9 cellular contexts compared by ENCODE assay signal in the genomic region with DNA sequence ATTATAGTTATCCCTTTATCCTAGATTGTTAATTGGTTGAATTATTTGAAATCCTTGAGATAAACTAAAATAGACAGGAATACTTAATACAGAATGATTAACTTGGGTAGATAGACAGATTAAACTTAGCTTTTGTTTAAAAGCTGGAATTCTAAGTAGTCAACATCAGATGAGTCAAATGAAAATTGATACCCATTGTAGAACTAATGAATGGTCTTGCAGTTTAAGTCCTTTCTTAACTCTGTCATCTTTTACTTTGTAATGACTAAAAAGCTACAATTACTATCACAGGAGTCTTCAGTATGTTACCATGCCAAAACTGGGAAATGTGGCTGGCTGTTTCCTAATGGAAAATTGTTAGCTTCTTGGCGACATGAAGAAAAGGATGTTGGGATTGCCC. TPM values are rescaled to one million over a fixed set of nuclear protein-coding genes. Genes with fewer than 3 reads are reported as not detected.
DNase-seq lines count a peak whose midpoint lies in the region; TF ChIP-seq lines count a peak whose summit lies in the region.
"Had no signal": no experiment of that assay in that cellular context is flagged by ENCODE, and none has a peak within 500 bp of the region (broad histone marks: within the 10 kb centered on the region; RNA-seq: fewer than 3 reads in every experiment).

No MANE protein-coding gene starts in this region.

- TF ChIP-seq EP300 in tibial nerve (IDR thresholded peaks at IDR 0.05): no peak

- H3K18ac ChIP-seq in mesenchymal stem cell (ENCODE audit: low read depth in 1 of 2, low read length in 2 of 2): no peak overlapping the region

- H4K8ac ChIP-seq in mesenchymal stem cell (ENCODE audit: low read length): no peak overlapping the region

- no CpG with 5 or more reads among the region's 1 CpG for WGBS in mesenchymal stem cell
- 24 to 27% methylated on average over 1 of the region's 1 CpG for WGBS in tibial nerve, 2 donors

- peak overlapping the region; percentile 98 for H3K9ac ChIP-seq in mesenchymal stem cell (ENCODE audit: low read length)

- H2BK120ac ChIP-seq in mesenchymal stem cell (ENCODE audit: low read depth, low read length): no peak overlapping the region

- H3K27me3 ChIP-seq in mesenchymal stem cell (ENCODE audit: control insufficient read depth in 1 of 2, insufficient read depth in 1 of 2, low read length in 2 of 2) (no peaks in the 10 kb centered on the region), tibial nerve (no peaks in the 10 kb centered on the region)
- H3K27me3 ChIP-seq: BE2C had no signal

- no peaks in the 10 kb centered on the region for H3K27me3 Mint-ChIP-seq in activated naive CD4-positive, alpha-beta T cell treated with anti-CD3 and anti-CD28 coated beads for 36 hours (ENCODE audit: low read depth)
- no peaks in the 10 kb centered on the region for H3K27me3 Mint-ChIP-seq in activated T-helper 2 cell treated with anti-CD3 and anti-CD28 coated beads, Interferon-gamma antibody, Interleukin-2, Interleukin-4, amounts not matched to agents 10 μg/mL and 5 μg/mL and 100 μg/mL, durations not matched to agents 14 hours and 24 hours and 36 hours (ENCODE audit: low read depth)

- peaks cover 23% of the 10 kb centered on the region for H3K4me1 Mint-ChIP-seq in activated naive CD4-positive, alpha-beta T cell treated with anti-CD3 and anti-CD28 coated beads for 36 hours (ENCODE audit: low read depth)
- peaks cover 36% of the 10 kb centered on the region for H3K4me1 Mint-ChIP-seq in activated T-helper 2 cell treated with anti-CD3 and anti-CD28 coated beads, Interferon-gamma antibody, Interleukin-2, Interleukin-4, amounts not matched to agents 10 μg/mL and 5 μg/mL and 100 μg/mL, durations not matched to agents 14 hours and 24 hours and 36 hours (ENCODE audit: low read depth)

- no peak overlapping the region for H3K14ac ChIP-seq in mesenchymal stem cell (ENCODE audit: low read length in 2 of 2)

- no peak overlapping the region for H4K91ac ChIP-seq in mesenchymal stem cell (ENCODE audit: low read length)

- H3K36me3 ChIP-seq in mesenchymal stem cell (ENCODE audit: control insufficient read depth in 1 of 2, insufficient read depth in 2 of 2, low read depth in 1 of 2, low read length in 2 of 2) (no peaks in the 10 kb centered on the region), tibial nerve (no peaks in the 10 kb centered on the region)
- H3K36me3 ChIP-seq: BE2C had no signal

- H2BK12ac ChIP-seq in mesenchymal stem cell (ENCODE audit: low read length in 2 of 2): no peak overlapping the region

- H2BK5ac ChIP-seq in mesenchymal stem cell (ENCODE audit: low read depth, low read length, poor library complexity, severe bottlenecking): no peak overlapping the region

- no peak overlapping the region for H3K27ac ChIP-seq in mesenchymal stem cell (ENCODE audit: low read length, poor library complexity, severe bottlenecking)
- peak overlapping the region; percentile 70 to 95 (median 88) for H3K27ac ChIP-seq in tibial nerve

- no peak overlapping the region for H3K4me2 ChIP-seq in mesenchymal stem cell (ENCODE audit: low read length, poor library complexity, severe bottlenecking)

- CTCF ChIA-PET in activated naive CD4-positive, alpha-beta T cell treated with anti-CD3 and anti-CD28 coated beads for 36 hours (lab: Charles Lee): interaction anchor here (1.9 kb wide), 1 partner anchor 24 kb away, joined by 8 read pairs; no protein-coding TSS in a partner anchor

- no peak for DNase-seq in activated naive CD4-positive, alpha-beta T cell treated with anti-CD3 and anti-CD28 coated beads for 36 hours
- DNase-seq in activated naive CD4-positive, alpha-beta T cell treated with anti-CD3 and anti-CD28 coated beads, Interleukin-2, amount 50 U/mL, for 16 hours: no peak
- no peak for DNase-seq in activated T-helper 2 cell treated with anti-CD3 and anti-CD28 coated beads, Interferon-gamma antibody, Interleukin-2, Interleukin-4, amounts not matched to agents 10 μg/mL and 5 μg/mL and 100 μg/mL, durations not matched to agents 14 hours and 24 hours and 36 hours (ENCODE audit: low spot score)
- peak; percentile 17 for DNase-seq in mesenchymal stem cell
- no peak for DNase-seq in tibial nerve (ENCODE audit: low spot score in 2 of 2)
- DNase-seq in stimulated activated naive CD4-positive, alpha-beta T cell treated with Interleukin-2 at 50 U/mL for 16 hours (lab: John Stamatoyannopoulos, UW): no peak
- no peak for DNase-seq in nucleus accumbens (lab: John Stamatoyannopoulos, UW)
- no peak for DNase-seq in NCI-H226
- DNase-seq: BE2C had no signal

- H2AFZ ChIP-seq in mesenchymal stem cell (ENCODE audit: low read depth, low read length): no peak overlapping the region

- no peak overlapping the region for H3K23ac ChIP-seq in mesenchymal stem cell (ENCODE audit: low read length in 2 of 2)

- no peak overlapping the region for H2BK15ac ChIP-seq in mesenchymal stem cell (ENCODE audit: low read depth, poor library complexity, severe bottlenecking)

- H3K79me1 ChIP-seq in mesenchymal stem cell (replicated peaks; ENCODE audit: low read length, poor library complexity, severe bottlenecking): no peaks in the 10 kb centered on the region

- H3K27ac Mint-ChIP-seq in activated naive CD4-positive, alpha-beta T cell treated with anti-CD3 and anti-CD28 coated beads for 36 hours: peak overlapping the region; percentile 86
- H3K27ac Mint-ChIP-seq in activated T-helper 2 cell treated with anti-CD3 and anti-CD28 coated beads, Interferon-gamma antibody, Interleukin-2, Interleukin-4, amounts not matched to agents 10 μg/mL and 5 μg/mL and 100 μg/mL, durations not matched to agents 14 hours and 24 hours and 36 hours: peak overlapping the region; percentile 97

- TF ChIP-seq CTCF in tibial nerve (IDR thresholded peaks at IDR 0.05): no peak

- H3K9me3 ChIP-seq in mesenchymal stem cell (ENCODE audit: control insufficient read depth, low read length): no peaks in the 10 kb centered on the region
- H3K9me3 ChIP-seq in tibial nerve: no peaks in the 10 kb centered on the region
- H3K9me3 ChIP-seq: BE2C had no signal

- H3K4me3 ChIP-seq in mesenchymal stem cell (ENCODE audit: insufficient read depth in 1 of 2, low read depth in 1 of 2, low read length in 2 of 2): peak overlapping the region in 1 of 2 experiments; percentile 87
- no peak overlapping the region for H3K4me3 ChIP-seq in tibial nerve

- intact Hi-C loops in activated naive CD4-positive, alpha-beta T cell treated with anti-CD3 and anti-CD28 coated beads for 36 hours (cut with micrococcal nuclease): loop anchor here (5.0 kb wide), 4 partner anchors 36 to 1956 kb away; partner anchors contain the start of genes ABHD17B, C9orf85, CARNMT1 and NMRK1
- intact Hi-C loops in activated T-helper 2 cell treated with anti-CD3 and anti-CD28 coated beads, Interferon-gamma antibody, Interleukin-2, Interleukin-4, amounts not matched to agents 10 μg/mL and 5 μg/mL and 100 μg/mL, durations not matched to agents 14 hours and 24 hours and 36 hours (cut with micrococcal nuclease): loop anchor here (5.0 to 10.0 kb wide), 2 partner anchors 769 to 1893 kb away; partner anchors contain the start of gene CARNMT1

- H3K4ac ChIP-seq in mesenchymal stem cell (ENCODE audit: low read depth in 1 of 2, low read length in 2 of 2): no peak overlapping the region

- H3K36me3 Mint-ChIP-seq in activated naive CD4-positive, alpha-beta T cell treated with anti-CD3 and anti-CD28 coated beads for 36 hours (ENCODE audit: low read depth): no peaks in the 10 kb centered on the region
- no peaks in the 10 kb centered on the region for H3K36me3 Mint-ChIP-seq in activated T-helper 2 cell treated with anti-CD3 and anti-CD28 coated beads, Interferon-gamma antibody, Interleukin-2, Interleukin-4, amounts not matched to agents 10 μg/mL and 5 μg/mL and 100 μg/mL, durations not matched to agents 14 hours and 24 hours and 36 hours (ENCODE audit: low read depth)

- no peak for TF ChIP-seq POLR2A in tibial nerve (IDR thresholded peaks at IDR 0.05)

- H3K9me3 Mint-ChIP-seq in activated naive CD4-positive, alpha-beta T cell treated with anti-CD3 and anti-CD28 coated beads for 36 hours: no peaks in the 10 kb centered on the region
- H3K9me3 Mint-ChIP-seq in activated T-helper 2 cell treated with anti-CD3 and anti-CD28 coated beads, Interferon-gamma antibody, Interleukin-2, Interleukin-4, amounts not matched to agents 10 μg/mL and 5 μg/mL and 100 μg/mL, durations not matched to agents 14 hours and 24 hours and 36 hours: no peaks in the 10 kb centered on the region

- peak overlapping the region; percentile 79 for H3K4me3 Mint-ChIP-seq in activated naive CD4-positive, alpha-beta T cell treated with anti-CD3 and anti-CD28 coated beads for 36 hours
- H3K4me3 Mint-ChIP-seq in activated T-helper 2 cell treated with anti-CD3 and anti-CD28 coated beads, Interferon-gamma antibody, Interleukin-2, Interleukin-4, amounts not matched to agents 10 μg/mL and 5 μg/mL and 100 μg/mL, durations not matched to agents 14 hours and 24 hours and 36 hours (ENCODE audit: low read depth): peak overlapping the region; percentile 85

- H3K4me1 ChIP-seq in mesenchymal stem cell (ENCODE audit: control insufficient read depth, insufficient read depth, low read depth, low read length) (no peaks in the 10 kb centered on the region), tibial nerve (peaks cover 0 to 27% (median 9%) of the 10 kb centered on the region in 4 donors)
- H3K4me1 ChIP-seq: BE2C had no signal

- H2AK5ac ChIP-seq in mesenchymal stem cell (ENCODE audit: low read length, severe bottlenecking): no peak overlapping the region

RNA-seq across cellular contexts. Expression of gene ANXA1, which starts 20.3 kb away (rescaled TPM):
- 10 to 100 TPM; 17.9 to 19.9 TPM for total RNA-seq in activated naive CD4-positive, alpha-beta T cell treated with anti-CD3 and anti-CD28 coated beads for 36 hours
- total RNA-seq in activated T-helper 2 cell treated with anti-CD3 and anti-CD28 coated beads, Interferon-gamma antibody, Interleukin-2, Interleukin-4, amounts not matched to agents 10 μg/mL and 5 μg/mL and 100 μg/mL, durations not matched to agents 14 hours and 24 hours and 36 hours: 28.6 and 32.2 TPM in 2 replicates
- polyA plus RNA-seq in mesenchymal stem cell (2013, experiment 1 of 2): 429 TPM
- polyA plus RNA-seq in mesenchymal stem cell (2013, experiment 2 of 2): 429 TPM
- 100 to 1,000 TPM; 265 to 504 (median 306) TPM for total RNA-seq in tibial nerve
